Comparison of ENCODE assay signal across 19 cellular contexts in genomic region chr5:32859211-32859641, GRCh38.
"Had no signal": no experiment of that assay in that cellular context is flagged by ENCODE, and none has a peak within 500 bp of the region (broad histone marks: within the 10 kb centered on the region; RNA-seq: fewer than 3 reads in every experiment).

No MANE protein-coding gene starts in this region.

- H3K4me3 Mint-ChIP-seq: activated naive CD4-positive, alpha-beta T cell treated with anti-CD3 and anti-CD28 coated beads, Interleukin-2, amount 10 ng/mL, durations not matched to agents 7 days and 5 days; activated T-helper 17 cell treated with anti-CD3 and anti-CD28 coated beads, Interleukin-2, amount 50 U/mL, for 72 hours; immature natural killer cell; naive thymus-derived CD8-positive, alpha-beta T cell; stimulated activated memory B cell treated with anti-CD40 and anti-IgM and Interleukin-4, amounts not matched to agents 10 μg/mL and 1 μg/mL and 100 μg/mL, for 72 hours had no signal

- H3K36me3 Mint-ChIP-seq: activated naive CD4-positive, alpha-beta T cell treated with anti-CD3 and anti-CD28 coated beads, Interleukin-2, amount 10 ng/mL, durations not matched to agents 7 days and 5 days; stimulated activated memory B cell treated with anti-CD40 and anti-IgM and Interleukin-4, amounts not matched to agents 10 μg/mL and 1 μg/mL and 100 μg/mL, for 72 hours had no signal

- DNase-seq: activated CD4-positive, alpha-beta T cell treated with anti-CD3 and anti-CD28 coated beads for 4 hours; activated CD8-positive, alpha-beta memory T cell treated with anti-CD3 and anti-CD28 coated beads for 24 hours; activated naive CD4-positive, alpha-beta T cell treated with anti-CD3 and anti-CD28 coated beads, Interleukin-2, amount 10 ng/mL, durations not matched to agents 7 days and 5 days; amniotic stem cell; dorsolateral prefrontal cortex; esophagus squamous epithelium; glutamatergic neuron; immature natural killer cell; left cardiac atrium; mucosa of descending colon; naive thymus-derived CD8-positive, alpha-beta T cell; right cardiac atrium; T-helper 1 cell; WERI-Rb-1 had no signal

- H3K36me3 ChIP-seq: esophagus squamous epithelium, tibial nerve, WERI-Rb-1 had no signal

- ATAC-seq: activated T-helper 17 cell treated with anti-CD3 and anti-CD28 coated beads, Interleukin-2, amount 50 U/mL, for 72 hours; left cardiac atrium; mucosa of descending colon; naive thymus-derived CD8-positive, alpha-beta T cell; right cardiac atrium; stimulated activated memory B cell treated with anti-CD40 and anti-IgM and Interleukin-4, amounts not matched to agents 10 μg/mL and 1 μg/mL and 100 μg/mL, for 72 hours had no signal

- H3K4me2 ChIP-seq: smooth muscle cell had no signal

- H3K4me1 Mint-ChIP-seq: activated naive CD4-positive, alpha-beta T cell treated with anti-CD3 and anti-CD28 coated beads, Interleukin-2, amount 10 ng/mL, durations not matched to agents 7 days and 5 days; activated T-helper 17 cell treated with anti-CD3 and anti-CD28 coated beads, Interleukin-2, amount 50 U/mL, for 72 hours; naive thymus-derived CD8-positive, alpha-beta T cell; stimulated activated memory B cell treated with anti-CD40 and anti-IgM and Interleukin-4, amounts not matched to agents 10 μg/mL and 1 μg/mL and 100 μg/mL, for 72 hours had no signal

- H3K27ac ChIP-seq: dorsolateral prefrontal cortex, esophagus squamous epithelium, tibial nerve, WERI-Rb-1 had no signal

- H3K4me1 ChIP-seq: esophagus squamous epithelium, tibial nerve had no signal

- H3K27me3 ChIP-seq: dorsolateral prefrontal cortex, esophagus squamous epithelium, tibial nerve had no signal

- H3K27me3 Mint-ChIP-seq: activated naive CD4-positive, alpha-beta T cell treated with anti-CD3 and anti-CD28 coated beads, Interleukin-2, amount 10 ng/mL, durations not matched to agents 7 days and 5 days; activated T-helper 17 cell treated with anti-CD3 and anti-CD28 coated beads, Interleukin-2, amount 50 U/mL, for 72 hours; stimulated activated memory B cell treated with anti-CD40 and anti-IgM and Interleukin-4, amounts not matched to agents 10 μg/mL and 1 μg/mL and 100 μg/mL, for 72 hours had no signal

- H3K27ac Mint-ChIP-seq: activated naive CD4-positive, alpha-beta T cell treated with anti-CD3 and anti-CD28 coated beads, Interleukin-2, amount 10 ng/mL, durations not matched to agents 7 days and 5 days; activated T-helper 17 cell treated with anti-CD3 and anti-CD28 coated beads, Interleukin-2, amount 50 U/mL, for 72 hours; immature natural killer cell; naive thymus-derived CD8-positive, alpha-beta T cell; stimulated activated memory B cell treated with anti-CD40 and anti-IgM and Interleukin-4, amounts not matched to agents 10 μg/mL and 1 μg/mL and 100 μg/mL, for 72 hours had no signal

- H3K4me3 ChIP-seq: dorsolateral prefrontal cortex, esophagus squamous epithelium, lung, mucosa of descending colon, smooth muscle cell, tibial nerve had no signal
